ENCODE assay signal across 28 cellular contexts in the genomic region with DNA sequence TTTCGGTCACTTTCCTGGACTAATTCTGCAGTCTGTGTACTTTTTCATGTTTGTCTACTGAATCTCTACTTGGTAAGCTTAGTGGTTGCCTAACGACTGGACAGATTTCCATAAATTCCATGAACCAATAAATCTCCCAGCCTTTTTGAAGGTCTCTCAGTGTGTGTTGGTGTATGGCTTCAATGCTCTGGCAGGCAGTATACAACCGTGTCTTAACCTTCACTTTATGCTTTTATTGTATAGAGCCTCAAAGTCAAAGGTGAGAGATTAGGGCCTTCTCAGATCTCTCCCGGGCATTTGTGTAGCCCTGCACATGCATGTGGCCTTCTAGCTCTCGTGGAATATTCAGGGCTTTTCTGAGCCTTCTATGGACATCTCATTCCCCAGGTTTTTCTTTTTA.
"Had no signal": no experiment of that assay in that cellular context is flagged by ENCODE, and none has a peak within 500 bp of the region (broad histone marks: within the 10 kb centered on the region; RNA-seq: fewer than 3 reads in every experiment).

No MANE protein-coding gene starts in this region.

- H3K4me1 ChIP-seq: ascending aorta, breast epithelium had no signal

- H3K36me3 ChIP-seq: ascending aorta, breast epithelium, cardiac muscle cell, WERI-Rb-1 had no signal

- FAIRE-seq: frontal cortex had no signal

- DNase-seq: activated B cell treated with CpG ODN at 0.5 μM for 24 hours; activated CD4-positive, alpha-beta T cell treated with anti-CD3 and anti-CD28 coated beads for 48 hours; activated CD4-positive, alpha-beta T cell treated with anti-CD3 and anti-CD28 coated beads, Interleukin-2, amount 50 U/mL, for 1 hour; activated CD4-positive, alpha-beta T cell treated with anti-CD3 and anti-CD28 coated beads, Interleukin-2, amount 50 U/mL, for 48 hours; activated CD8-positive, alpha-beta memory T cell treated with anti-CD3 and anti-CD28 coated beads for 24 hours; activated CD8-positive, alpha-beta T cell treated with anti-CD3 and anti-CD28 coated beads for 36 hours; activated gamma-delta T cell; activated naive CD4-positive, alpha-beta T cell; activated naive CD4-positive, alpha-beta T cell treated with anti-CD3 and anti-CD28 coated beads, Interleukin-2, amount 10 ng/mL, durations not matched to agents 7 days and 5 days; activated naive CD8-positive, alpha-beta T cell treated with anti-CD3 and anti-CD28 coated beads, Interleukin-2, amount 10 ng/mL, durations not matched to agents 7 days and 5 days; activated T-cell treated with anti-CD3 and anti-CD28 coated beads, Interleukin-2, amount 50 U/mL, for 4 hours; dorsolateral prefrontal cortex; effector memory CD4-positive, alpha-beta T cell; endodermal cell; foreskin fibroblast; head of caudate nucleus; T-helper 1 cell; T-helper 17 cell; T1000; WERI-Rb-1 had no signal

- H3K27me3 ChIP-seq: ascending aorta, breast epithelium, cardiac muscle cell, dorsolateral prefrontal cortex had no signal

- H3K9me3 ChIP-seq: ascending aorta, breast epithelium had no signal

- H3K27ac ChIP-seq: ascending aorta, breast epithelium, cardiac muscle cell, coronary artery, dorsolateral prefrontal cortex, WERI-Rb-1 had no signal

- ATAC-seq: activated CD4-positive, CD25-positive, alpha-beta regulatory T cell treated with anti-CD3 and anti-CD28 coated beads, Interleukin-2, amount 50 U/mL, for 24 hours; activated CD8-positive, alpha-beta T cell treated with anti-CD3 and anti-CD28 coated beads for 36 hours; activated naive CD4-positive, alpha-beta T cell treated with anti-CD3 and anti-CD28 coated beads, Interleukin-2, amount 50 U/mL, for 72 hours; activated T-cell treated with anti-CD3 and anti-CD28 coated beads, Interleukin-2, amount 50 U/mL, for 4 hours; esophagus mucosa; T-helper 17 cell had no signal

- H3K4me3 ChIP-seq: ascending aorta, breast epithelium, cardiac muscle cell, coronary artery, dorsolateral prefrontal cortex had no signal
